1 cellular context compared by ENCODE assay signal in the genomic region with DNA sequence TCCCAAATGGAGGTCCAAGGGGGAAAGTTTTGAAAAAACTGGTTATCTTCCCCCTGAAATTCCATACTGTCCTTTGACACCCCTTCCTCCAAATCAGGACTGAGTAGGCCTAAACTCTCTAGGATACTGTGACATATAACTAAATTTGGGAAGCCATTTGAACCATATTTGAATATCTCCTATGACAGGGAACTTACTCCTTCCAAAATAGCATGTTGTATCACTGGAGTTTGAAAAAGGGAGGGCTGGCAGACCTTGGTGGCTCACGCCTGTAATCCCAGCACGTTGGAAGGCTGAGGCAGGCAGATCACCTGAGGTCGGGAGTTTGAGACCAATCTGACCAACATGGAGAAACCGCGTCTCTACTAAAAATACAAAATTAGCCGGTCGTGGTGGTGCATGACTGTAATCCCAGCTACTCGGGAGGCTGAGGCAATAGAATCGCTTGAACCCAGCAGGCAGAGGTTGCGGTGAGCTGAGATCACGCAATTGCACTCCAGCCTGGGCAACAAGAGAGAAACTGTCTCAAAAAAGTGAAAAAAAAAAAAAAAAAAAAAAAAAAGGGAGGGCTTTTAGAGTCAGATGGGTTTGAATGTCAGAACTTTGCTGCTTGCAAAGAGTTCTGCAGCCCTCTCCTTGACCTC.
TF ChIP-seq lines count a peak whose summit lies in the region.

No MANE protein-coding gene starts in this region.

TF ChIP-seq in GM23338, 12 proteins besides CTCF, POLR2A, EP300 and RAD21 (continued from another document):
- TF ChIP-seq, protein P1, sequence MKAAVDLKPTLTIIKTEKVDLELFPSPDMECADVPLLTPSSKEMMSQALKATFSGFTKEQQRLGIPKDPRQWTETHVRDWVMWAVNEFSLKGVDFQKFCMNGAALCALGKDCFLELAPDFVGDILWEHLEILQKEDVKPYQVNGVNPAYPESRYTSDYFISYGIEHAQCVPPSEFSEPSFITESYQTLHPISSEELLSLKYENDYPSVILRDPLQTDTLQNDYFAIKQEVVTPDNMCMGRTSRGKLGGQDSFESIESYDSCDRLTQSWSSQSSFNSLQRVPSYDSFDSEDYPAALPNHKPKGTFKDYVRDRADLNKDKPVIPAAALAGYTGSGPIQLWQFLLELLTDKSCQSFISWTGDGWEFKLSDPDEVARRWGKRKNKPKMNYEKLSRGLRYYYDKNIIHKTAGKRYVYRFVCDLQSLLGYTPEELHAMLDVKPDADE (IDR thresholded peaks at IDR 0.05), result no peak
- TF ChIP-seq ZNF114 (CRISPR knock-in tag; IDR thresholded peaks at IDR 0.05) (no peak), JUNB (IDR thresholded peaks at IDR 0.05; ENCODE audit: unreplicated experiment) (no peak), ZNF331 (CRISPR knock-in tag; IDR thresholded peaks at IDR 0.05; ENCODE audit: low read depth) (no peak), NANOG (IDR thresholded peaks at IDR 0.05; ENCODE audit: borderline replicate concordance) (no peak)
